8 cellular contexts compared by ENCODE assay signal in genomic region chr21:26844258-26845065, GRCh38. TPM values are rescaled to one million over a fixed set of nuclear protein-coding genes. Genes with fewer than 3 reads are reported as not detected.
DNase-seq lines count a peak whose midpoint lies in the region; ATAC-seq and TF ChIP-seq lines count a peak whose summit lies in the region.

No MANE protein-coding gene starts in this region.

- peak overlapping the region; percentile 98 for H3K27ac ChIP-seq in skeletal muscle tissue (ENCODE audit: low read depth, low read length)

- peaks cover 28 to 37% (median 32%) of the 10 kb centered on the region in 3 donors for H3K4me1 ChIP-seq in skeletal muscle tissue (ENCODE audit: control insufficient read depth in 3 of 3, insufficient read depth in 3 of 3, low read length in 3 of 3)

- no peaks in the 10 kb centered on the region for H3K9me3 ChIP-seq in skeletal muscle tissue (ENCODE audit: control insufficient read depth in 3 of 3, low read length in 3 of 3)

- H3K4me3 ChIP-seq in cardiac fibroblast (replicated peaks in 1 of 2; ENCODE audit: low read depth in 2 of 2, low read length in 2 of 2), result peak overlapping the region; percentile 79 to 98
- peak overlapping the region; percentile 85 to 98 (median 92) for H3K4me3 ChIP-seq in skeletal muscle tissue (ENCODE audit: low read length in 3 of 3)

- TF ChIP-seq POLR2A in GM18505 (IDR thresholded peaks at IDR 0.05; ENCODE audit: borderline replicate concordance, extremely low read depth, insufficient read depth, insufficient read length), result no peak

- TF ChIP-seq CTCF in cardiac fibroblast (IDR thresholded peaks at IDR 0.05; ENCODE audit: low read depth, low read length), result no peak

- ATAC-seq in HG03095 (IDR thresholded peaks at IDR 0.05; ENCODE audit: unreplicated experiment), result no peak
- no peak for ATAC-seq in GM18505 (IDR thresholded peaks at IDR 0.05; ENCODE audit: unreplicated experiment)

- peak overlapping the region; percentile 86 to 99 (median 93) for H3K9ac ChIP-seq in skeletal muscle tissue (ENCODE audit: low read depth in 1 of 3, low read length in 3 of 3)

- peaks cover 24 to 27% (median 27%) of the 10 kb centered on the region in 3 donors for H3K36me3 ChIP-seq in skeletal muscle tissue (ENCODE audit: control insufficient read depth in 3 of 3, insufficient read depth in 3 of 3, low read length in 3 of 3)

- H3K27me3 ChIP-seq in skeletal muscle tissue (ENCODE audit: control insufficient read depth in 3 of 3, insufficient read depth in 3 of 3, low read length in 3 of 3), result no peaks in the 10 kb centered on the region

- DNase-seq in ELR (ENCODE audit: low read depth) (peak; percentile 58), NCI-H446 treated with DMSO at 0.1 percent for 48 hours (lab: John Stamatoyannopoulos, UW) (peak; percentile 24), cardiac fibroblast (ENCODE audit: low read depth in 2 of 2) (peak; percentile 54 to 62), islet precursor cell (peak; percentile 75), NCI-H510A (lab: John Stamatoyannopoulos, UW) (no peak)

RNA-seq across cellular contexts. Expression of gene ADAMTS1, which starts 0.7 kb away (rescaled TPM):
- total RNA-seq in skeletal muscle tissue, result 32.4 TPM
